Comparison of ENCODE assay signal across 1 cellular context in genomic region chr14:102352213-102352612, GRCh38.
TF ChIP-seq lines count a peak whose summit lies in the region.

No MANE protein-coding gene starts in this region.

TF ChIP-seq in GM23338, 12 proteins besides CTCF, POLR2A, EP300 and RAD21 (continued from another document):
- TF ChIP-seq ZNF462 (CRISPR knock-in tag; IDR thresholded peaks at IDR 0.05) (no peak), REST (IDR thresholded peaks at IDR 0.05; ENCODE audit: unreplicated experiment) (no peak), ZNF331 (CRISPR knock-in tag; IDR thresholded peaks at IDR 0.05; ENCODE audit: low read depth) (no peak), EZH2phosphoT487 (IDR thresholded peaks at IDR 0.05; ENCODE audit: unreplicated experiment) (no peak), ETS1 (IDR thresholded peaks at IDR 0.05) (no peak), CREB1 (CRISPR knock-in tag; IDR thresholded peaks at IDR 0.05; ENCODE audit: low read depth) (no peak), NANOG (IDR thresholded peaks at IDR 0.05; ENCODE audit: borderline replicate concordance) (no peak)
